13 cellular contexts compared by ENCODE assay signal in genomic region chrX:39204945-39205344, GRCh38.
DNase-seq lines count a peak whose midpoint lies in the region; ATAC-seq, FAIRE-seq and TF ChIP-seq lines count a peak whose summit lies in the region.
"Had no signal": no experiment of that assay in that cellular context is flagged by ENCODE, and none has a peak within 500 bp of the region (broad histone marks: within the 10 kb centered on the region; RNA-seq: fewer than 3 reads in every experiment).

No MANE protein-coding gene starts in this region.

- H3K4me1 ChIP-seq in A549 (no peaks in the 10 kb centered on the region), hepatocyte (ENCODE audit: insufficient read depth) (peaks cover 12% of the 10 kb centered on the region), stomach (no peaks in the 10 kb centered on the region)

- H3K4me1 Mint-ChIP-seq in natural killer cell = no peaks in the 10 kb centered on the region

- H3K27me3 ChIP-seq in hepatocyte (no peaks in the 10 kb centered on the region), stomach (peaks cover 0 to 11% (median 0%) of the 10 kb centered on the region in 3 donors)
- H3K27me3 ChIP-seq: ovary had no signal

- H2AFZ ChIP-seq in hepatocyte = no peak overlapping the region

- H3K27ac Mint-ChIP-seq in natural killer cell = no peak overlapping the region

- no peak for TF ChIP-seq POLR2A in A549 (IDR thresholded peaks at IDR 0.05; ENCODE audit: low read length)
- no peak for TF ChIP-seq POLR2A in stomach (IDR thresholded peaks at IDR 0.05)

- WGBS in A549 (ENCODE audit: missing lambda C conversion rate) = 0% methylated on average over 1 of the region's 1 CpG
- WGBS in hepatocyte (ENCODE audit: low lambda C conversion rate, missing lambda C conversion rate) = 43% methylated on average over 1 of the region's 1 CpG
- 70 to 100% (median 77%) methylated on average over 1 of the region's 1 CpG for WGBS in stomach, 5 donors

- peak; percentile 61 for FAIRE-seq in A549 (lab: Jason Lieb, UNC)

- ATAC-seq in A549 (no peak), GM18909 (IDR thresholded peaks at IDR 0.05; ENCODE audit: poor library complexity, unreplicated experiment) (peak; percentile 71), natural killer cell (no peak), HG03196 (IDR thresholded peaks at IDR 0.05; ENCODE audit: unreplicated experiment) (no peak)
- ATAC-seq: Panc1 had no signal

- POLR2A ChIA-PET in A549 (lab: Yijun Ruan, JAX) = no interaction called here

- TF ChIP-seq CTCF in A549 (IDR thresholded peaks at IDR 0.05) (no peak), hepatocyte (IDR thresholded peaks at IDR 0.05; ENCODE audit: poor library complexity) (no peak), stomach (IDR thresholded peaks at IDR 0.05) (no peak), natural killer cell (IDR thresholded peaks at IDR 0.05) (no peak)

- no peak for TF ChIP-seq RAD21 in A549 (conservative IDR thresholded peaks at IDR 0.05 in 1 of 2, IDR thresholded peaks at IDR 0.05 in 1 of 2)

- H3K36me3 Mint-ChIP-seq in natural killer cell = no peaks in the 10 kb centered on the region

- H3K9me2 ChIP-seq in hepatocyte (replicated peaks; ENCODE audit: insufficient read depth) = no peaks in the 10 kb centered on the region

- H3K36me3 ChIP-seq in hepatocyte (replicated peaks; ENCODE audit: insufficient read depth, low read depth) = no peaks in the 10 kb centered on the region
- no peaks in the 10 kb centered on the region for H3K36me3 ChIP-seq in stomach
- H3K36me3 ChIP-seq: ovary had no signal

- CTCF ChIA-PET in A549 (lab: Yijun Ruan, JAX) = interaction anchor here (1.2 kb wide), 1 partner anchor 56 kb away, joined by 4 read pairs; no protein-coding TSS in a partner anchor

- no peak overlapping the region for H3K4me3 Mint-ChIP-seq in natural killer cell

- no peaks in the 10 kb centered on the region for H4K20me1 ChIP-seq in hepatocyte (ENCODE audit: insufficient read depth, poor library complexity, severe bottlenecking)

- H3K9me3 ChIP-seq in A549 (no peaks in the 10 kb centered on the region), hepatocyte (ENCODE audit: low read depth) (no peaks in the 10 kb centered on the region), stomach (peaks cover 0 to 5% (median 0%) of the 10 kb centered on the region in 4 donors)
- H3K9me3 ChIP-seq: ovary had no signal

- TF ChIP-seq EP300 in A549 (IDR thresholded peaks at IDR 0.05) (no peak), stomach (IDR thresholded peaks at IDR 0.05) (no peak)

- no peak overlapping the region for H3K4me3 ChIP-seq in A549
- no peak overlapping the region for H3K4me3 ChIP-seq in hepatocyte
- no peak overlapping the region for H3K4me3 ChIP-seq in stomach
- H3K4me3 ChIP-seq: ovary had no signal

- H3K4me2 ChIP-seq in A549 = no peak overlapping the region
- H3K4me2 ChIP-seq in hepatocyte = no peak overlapping the region

- H3K9me3 Mint-ChIP-seq in natural killer cell = no peaks in the 10 kb centered on the region

- DNase-seq in A549 (ENCODE audit: low read depth in 1 of 2, low spot score in 1 of 2) (no peak), M059J (ENCODE audit: low read depth) (peak; percentile 16), hepatocyte (ENCODE audit: low spot score) (no peak), stomach (no peak), HT-29 (ENCODE audit: low spot score) (no peak), natural killer cell (no peak)
- DNase-seq: erythroblast, ovary, substantia nigra had no signal

- H3K27ac ChIP-seq in A549 (no peak overlapping the region), hepatocyte (peak overlapping the region; percentile 37), stomach (no peak overlapping the region)
- H3K27ac ChIP-seq: HL-60, ovary had no signal

- H3K27me3 Mint-ChIP-seq in natural killer cell (ENCODE audit: low read depth in 2 of 2) = peaks cover 9 to 12% of the 10 kb centered on the region in 2 donors

- intact Hi-C loops in stomach (cut with DNase I; ENCODE audit: low total_unique reads) = no loop called here
- intact Hi-C loops in natural killer cell (cut with micrococcal nuclease) = no loop called here

- no peaks in the 10 kb centered on the region for H3K79me2 ChIP-seq in hepatocyte

TF ChIP-seq in A549, 52 proteins besides CTCF, POLR2A, EP300 and RAD21:
- no peak for TF ChIP-seq FOSB (CRISPR knock-in tag; IDR thresholded peaks at IDR 0.05)
- TF ChIP-seq TP53 (CRISPR knock-in tag; IDR thresholded peaks at IDR 0.05) = no peak
- no peak for TF ChIP-seq RCOR1 (IDR thresholded peaks at IDR 0.05; ENCODE audit: low read depth, low read length)
- TF ChIP-seq MYC (IDR thresholded peaks at IDR 0.05; ENCODE audit: borderline replicate concordance, low read length) = no peak
- TF ChIP-seq CHD4 (IDR thresholded peaks at IDR 0.05; ENCODE audit: borderline replicate concordance) = no peak
- TF ChIP-seq, protein P1, sequence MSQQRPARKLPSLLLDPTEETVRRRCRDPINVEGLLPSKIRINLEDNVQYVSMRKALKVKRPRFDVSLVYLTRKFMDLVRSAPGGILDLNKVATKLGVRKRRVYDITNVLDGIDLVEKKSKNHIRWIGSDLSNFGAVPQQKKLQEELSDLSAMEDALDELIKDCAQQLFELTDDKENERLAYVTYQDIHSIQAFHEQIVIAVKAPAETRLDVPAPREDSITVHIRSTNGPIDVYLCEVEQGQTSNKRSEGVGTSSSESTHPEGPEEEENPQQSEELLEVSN (IDR thresholded peaks at IDR 0.05; ENCODE audit: borderline replicate concordance, low read depth) = no peak
- TF ChIP-seq HOXB13 (CRISPR knock-in tag; IDR thresholded peaks at IDR 0.05; ENCODE audit: low read depth) = no peak
- no peak for TF ChIP-seq NR3C1 (IDR thresholded peaks at IDR 0.05)
- TF ChIP-seq MAZ (IDR thresholded peaks at IDR 0.05; ENCODE audit: borderline replicate concordance, low read depth, low read length) = no peak
- TF ChIP-seq HDAC2 (IDR thresholded peaks at IDR 0.05) = no peak
